In the genomic region with DNA sequence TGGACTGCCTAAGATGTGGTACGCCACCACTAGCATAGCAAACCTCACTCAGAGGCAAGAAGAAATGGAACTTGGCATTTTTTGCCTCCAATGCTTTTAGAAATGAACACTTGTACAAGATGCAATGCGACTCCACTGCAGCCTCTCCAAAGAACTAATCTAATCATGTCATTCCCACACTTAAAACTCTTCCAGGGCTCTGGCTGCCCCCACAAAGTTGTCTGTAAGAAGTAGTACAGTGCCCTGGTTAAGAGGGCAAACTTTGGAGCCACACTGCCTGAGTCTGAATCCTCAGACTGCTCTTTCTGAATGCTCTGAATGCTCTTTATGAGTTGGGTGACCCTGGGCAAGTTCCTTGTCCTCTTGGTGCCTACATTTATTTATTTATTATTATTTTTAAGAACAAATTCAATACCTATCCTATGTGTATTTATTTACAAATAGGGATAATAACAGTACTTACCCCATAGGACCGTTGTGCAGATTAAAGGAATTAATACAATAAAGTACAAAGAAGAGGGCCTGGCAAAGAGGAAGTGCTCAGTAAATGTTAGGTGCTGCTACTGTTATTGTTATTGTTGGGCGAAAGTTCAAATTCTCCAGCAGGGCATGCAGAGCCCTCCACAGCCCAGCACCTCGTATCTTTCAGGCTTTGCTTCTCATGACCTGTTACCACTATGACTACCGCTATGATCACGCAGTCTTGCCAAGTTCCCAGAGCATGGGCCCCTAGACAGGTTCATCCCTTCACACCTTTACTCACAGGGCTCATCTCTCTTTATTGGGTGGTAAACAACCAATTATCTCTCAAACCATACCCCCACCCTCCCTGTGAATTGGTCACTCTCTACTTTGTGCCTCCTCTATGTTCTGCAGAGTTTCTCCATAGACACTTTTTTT, we compare ENCODE assay signal across 21 cellular contexts. TPM values are rescaled to one million over a fixed set of nuclear protein-coding genes. Genes with fewer than 3 reads are reported as not detected.
DNase-seq lines count a peak whose midpoint lies in the region; ATAC-seq and TF ChIP-seq lines count a peak whose summit lies in the region.
"Had no signal": no experiment of that assay in that cellular context is flagged by ENCODE, and none has a peak within 500 bp of the region (broad histone marks: within the 10 kb centered on the region; RNA-seq: fewer than 3 reads in every experiment).

No MANE protein-coding gene starts in this region.

- H3K27me3 Mint-ChIP-seq in stimulated activated naive CD8-positive, alpha-beta T cell treated with anti-CD3 and anti-CD28 coated beads, Interleukin-15, amount 100 ng/mL, for 72 hours: no peaks in the 10 kb centered on the region
- H3K27me3 Mint-ChIP-seq in naive B cell: no peaks in the 10 kb centered on the region
- H3K27me3 Mint-ChIP-seq: brain had no signal

- ATAC-seq in stimulated activated naive CD8-positive, alpha-beta T cell treated with anti-CD3 and anti-CD28 coated beads, Interleukin-15, amount 100 ng/mL, for 72 hours: peak; percentile 65
- no peak for ATAC-seq in stimulated activated naive CD8-positive, alpha-beta T cell treated with anti-CD3 and anti-CD28 coated beads, Interleukin-15, Interleukin-2, amounts not matched to agents 100 U/mL and 50 U/mL, for 24 hours
- no peak for ATAC-seq in naive B cell (ENCODE audit: low read depth in 2 of 2)
- ATAC-seq in gastroesophageal sphincter: no peak
- ATAC-seq: lower lobe of right lung had no signal

- H3K27me3 ChIP-seq in brain microvascular endothelial cell (replicated peaks) (no peaks in the 10 kb centered on the region), gastroesophageal sphincter (no peaks in the 10 kb centered on the region)
- H3K27me3 ChIP-seq: SJSA1, uterus had no signal

- H3K9me3 ChIP-seq in gastroesophageal sphincter: no peaks in the 10 kb centered on the region
- H3K9me3 ChIP-seq: lower lobe of right lung, SJSA1, thoracic aorta, uterus had no signal

- H3K9me3 Mint-ChIP-seq in stimulated activated naive CD8-positive, alpha-beta T cell treated with anti-CD3 and anti-CD28 coated beads, Interleukin-15, amount 100 ng/mL, for 72 hours: peaks cover 0 to 7% of the 10 kb centered on the region in 2 donors
- peaks cover 0 to 15% (median 0%) of the 10 kb centered on the region in 7 donors for H3K9me3 Mint-ChIP-seq in naive B cell
- H3K9me3 Mint-ChIP-seq: endodermal cell had no signal

- no peak overlapping the region for H3K4me3 Mint-ChIP-seq in stimulated activated naive CD8-positive, alpha-beta T cell treated with anti-CD3 and anti-CD28 coated beads, Interleukin-15, amount 100 ng/mL, for 72 hours
- peak overlapping the region in 3 of 8 donors; percentile 8 to 51 (median 33) for H3K4me3 Mint-ChIP-seq in naive B cell
- H3K4me3 Mint-ChIP-seq: brain, endodermal cell had no signal

- peaks cover 23 to 24% of the 10 kb centered on the region in 2 donors for H3K36me3 Mint-ChIP-seq in naive B cell

- H3K4me1 ChIP-seq in gastroesophageal sphincter: peaks cover 0 to 57% (median 16%) of the 10 kb centered on the region in 3 donors
- H3K4me1 ChIP-seq: uterus had no signal

- no peak overlapping the region for H3K27ac Mint-ChIP-seq in stimulated activated naive CD8-positive, alpha-beta T cell treated with anti-CD3 and anti-CD28 coated beads, Interleukin-15, amount 100 ng/mL, for 72 hours
- peak overlapping the region in 5 of 6 donors; percentile 66 to 85 (median 76) for H3K27ac Mint-ChIP-seq in naive B cell
- H3K27ac Mint-ChIP-seq: endodermal cell had no signal

- DNase-seq in stimulated activated naive CD8-positive, alpha-beta T cell treated with anti-CD3 and anti-CD28 coated beads, Interleukin-15, amount 100 ng/mL, for 72 hours: no peak
- no peak for DNase-seq in stimulated activated naive CD8-positive, alpha-beta T cell treated with anti-CD3 and anti-CD28 coated beads, Interleukin-15, Interleukin-2, amounts not matched to agents 100 U/mL and 50 U/mL, for 24 hours
- no peak for DNase-seq in brain microvascular endothelial cell
- DNase-seq in naive B cell: no peak
- no peak for DNase-seq in NCI-H82 treated with DMSO at 0.1 percent for 48 hours (lab: John Stamatoyannopoulos, UW; ENCODE audit: unreplicated experiment)
- no peak for DNase-seq in T1000 (lab: John Stamatoyannopoulos, UW)
- DNase-seq: activated CD8-positive, alpha-beta memory T cell treated with anti-CD3 and anti-CD28 coated beads, Interleukin-2, amount 50 U/mL, for 4 hours; endodermal cell; islet precursor cell; KG1; lower lobe of right lung; NCI-H1694; NCI-H526 treated with DMSO at 0.1 percent for 48 hours; small intestine; stimulated activated CD4-positive, alpha-beta T cell treated with anti-CD3 and anti-CD28 coated beads, Interleukin-2, amount 100 ng/mL, for 24 hours; uterus had no signal

- WGBS in gastroesophageal sphincter (ENCODE audit: low coverage in 1 of 2), 2 donors: 76 to 87% methylated on average over 5 to 6 of the region's 7 CpGs

- H3K36me3 ChIP-seq in brain microvascular endothelial cell (replicated peaks) (no peaks in the 10 kb centered on the region), gastroesophageal sphincter (no peaks in the 10 kb centered on the region)
- H3K36me3 ChIP-seq: lower lobe of right lung, SJSA1, thoracic aorta, uterus had no signal

- TF ChIP-seq CTCF in brain microvascular endothelial cell (IDR thresholded peaks at IDR 0.05; ENCODE audit: low read depth, low read length, missing control alignments) (no peak), gastroesophageal sphincter (IDR thresholded peaks at IDR 0.05) (no peak)

- TF ChIP-seq EP300 in gastroesophageal sphincter (IDR thresholded peaks at IDR 0.05): no peak

- H3K4me1 Mint-ChIP-seq in stimulated activated naive CD8-positive, alpha-beta T cell treated with anti-CD3 and anti-CD28 coated beads, Interleukin-15, amount 100 ng/mL, for 72 hours: peaks cover 55% of the 10 kb centered on the region
- peaks cover 64 to 91% (median 83%) of the 10 kb centered on the region in 3 donors for H3K4me1 Mint-ChIP-seq in naive B cell

- H3K27ac ChIP-seq in brain microvascular endothelial cell (peak overlapping the region; percentile 68), gastroesophageal sphincter (no peak overlapping the region)
- H3K27ac ChIP-seq: coronary artery, lower lobe of right lung, SJSA1, thoracic aorta, uterus had no signal

- H3K4me3 ChIP-seq in brain microvascular endothelial cell (ENCODE audit: low read depth, low read length) (no peak overlapping the region), gastroesophageal sphincter (no peak overlapping the region)
- H3K4me3 ChIP-seq: coronary artery, lower lobe of right lung, SJSA1, thoracic aorta, uterus had no signal

- in situ Hi-C loops in brain microvascular endothelial cell (cut with HindIII; ENCODE audit: low pct_ligation_motif_present, low sequenced_read_pairs): no loop called here

- no peak for TF ChIP-seq POLR2A in gastroesophageal sphincter (IDR thresholded peaks at IDR 0.05)

RNA-seq across cellular contexts. Expression of gene RAB30, which starts 59.3 kb away (rescaled TPM):
- 100 to 1,000 TPM; 108 to 156 (median 142) TPM for polyA plus RNA-seq in naive B cell (ENCODE audit: low read depth in 6 of 6)
- 10 to 100 TPM; 18.7 to 36.6 (median 27.5) TPM for total RNA-seq in gastroesophageal sphincter

Comparison
In these comparisons a context has a peak if more than half of its experiments do, and no peak if none do; other contexts are left out.
1. H3K27ac Mint-ChIP-seq: peak in naive B cell (5 of 6); none in stimulated activated naive CD8-positive, alpha-beta T cell treated with anti-CD3 and anti-CD28 coated beads, Interleukin-15, amount 100 ng/mL, for 72 hours (0 of 2).